In genomic region chr4:99754756-99755155, GRCh38 we compare ENCODE assay signal across 1 cellular context.
TF ChIP-seq lines count a peak whose summit lies in the region.

No MANE protein-coding gene starts in this region.

TF ChIP-seq in IMR-90, 13 proteins besides CTCF, POLR2A, EP300 and RAD21 (continued from another document):
- TF ChIP-seq BHLHE40 (IDR thresholded peaks at IDR 0.05; ENCODE audit: low read depth, low read length) (no peak), RFX5 (IDR thresholded peaks at IDR 0.05; ENCODE audit: low read depth, low read length) (no peak), MAZ (IDR thresholded peaks at IDR 0.05; ENCODE audit: borderline replicate concordance, low read depth, low read length) (no peak), MXI1 (IDR thresholded peaks at IDR 0.05; ENCODE audit: borderline replicate concordance, low read depth, low read length) (no peak), SMC3 (IDR thresholded peaks at IDR 0.05; ENCODE audit: low read depth, low read length) (no peak), MAFK (IDR thresholded peaks at IDR 0.05; ENCODE audit: low read depth, low read length) (no peak), NFE2L2 (IDR thresholded peaks at IDR 0.05; ENCODE audit: low read depth, low read length) (no peak), CEBPB (IDR thresholded peaks at IDR 0.05; ENCODE audit: low read depth, low read length) (no peak), USF2 (IDR thresholded peaks at IDR 0.05; ENCODE audit: low read depth, low read length) (no peak), RCOR1 (IDR thresholded peaks at IDR 0.05; ENCODE audit: insufficient replicate concordance, low read length) (no peak), FOS (IDR thresholded peaks at IDR 0.05; ENCODE audit: low read depth, low read length) (no peak)
- TF ChIP-seq, protein P1, sequence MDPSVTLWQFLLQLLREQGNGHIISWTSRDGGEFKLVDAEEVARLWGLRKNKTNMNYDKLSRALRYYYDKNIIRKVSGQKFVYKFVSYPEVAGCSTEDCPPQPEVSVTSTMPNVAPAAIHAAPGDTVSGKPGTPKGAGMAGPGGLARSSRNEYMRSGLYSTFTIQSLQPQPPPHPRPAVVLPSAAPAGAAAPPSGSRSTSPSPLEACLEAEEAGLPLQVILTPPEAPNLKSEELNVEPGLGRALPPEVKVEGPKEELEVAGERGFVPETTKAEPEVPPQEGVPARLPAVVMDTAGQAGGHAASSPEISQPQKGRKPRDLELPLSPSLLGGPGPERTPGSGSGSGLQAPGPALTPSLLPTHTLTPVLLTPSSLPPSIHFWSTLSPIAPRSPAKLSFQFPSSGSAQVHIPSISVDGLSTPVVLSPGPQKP (IDR thresholded peaks at IDR 0.05; ENCODE audit: borderline replicate concordance, low read depth, low read length), result no peak
TF ChIP-seq in IMR-90: peak in this region for 0.
